In genomic region chr1:8712413-8713229, GRCh38 we compare ENCODE assay signal across 7 cellular contexts.
DNase-seq lines count a peak whose midpoint lies in the region; FAIRE-seq and TF ChIP-seq lines count a peak whose summit lies in the region.

No MANE protein-coding gene starts in this region.

- H3K4me3 ChIP-seq in esophagus squamous epithelium (no peak overlapping the region), neural progenitor cell (peak overlapping the region; percentile 17)

- H3K9me3 ChIP-seq in esophagus squamous epithelium: no peaks in the 10 kb centered on the region
- H3K9me3 ChIP-seq in neural progenitor cell (ENCODE audit: low read depth): no peaks in the 10 kb centered on the region

- intact Hi-C loops in esophagus squamous epithelium (cut with DNase I): no loop called here

- no peak for TF ChIP-seq CTCF in esophagus squamous epithelium (IDR thresholded peaks at IDR 0.05)
- TF ChIP-seq CTCF in neural progenitor cell (IDR thresholded peaks at IDR 0.05): no peak

- no peak overlapping the region for H3K9ac ChIP-seq in neural progenitor cell

- no peaks in the 10 kb centered on the region for H3K9me3 Mint-ChIP-seq in neural progenitor cell

- H3K27me3 ChIP-seq in esophagus squamous epithelium (no peaks in the 10 kb centered on the region), neural progenitor cell (no peaks in the 10 kb centered on the region)

- H3K36me3 Mint-ChIP-seq in neural progenitor cell: peaks cover 14% of the 10 kb centered on the region

- H3F3A ChIP-seq in neural progenitor cell (ENCODE audit: low read depth): peaks cover 15% of the 10 kb centered on the region

- H2AFZ ChIP-seq in neural progenitor cell (replicated peaks): no peak overlapping the region

- peaks cover 100% of the 10 kb centered on the region for H3K79me2 ChIP-seq in neural progenitor cell (ENCODE audit: low read depth)

- H4K20me1 ChIP-seq in neural progenitor cell (ENCODE audit: low read depth): peaks cover 51% of the 10 kb centered on the region

- no peaks in the 10 kb centered on the region for H3K36me3 ChIP-seq in esophagus squamous epithelium
- no peaks in the 10 kb centered on the region for H3K36me3 ChIP-seq in neural progenitor cell

- WGBS in esophagus squamous epithelium, 2 donors: 4 to 17% methylated on average over 5 of the region's 5 CpGs

- peak overlapping the region; percentile 59 for H3K4me2 ChIP-seq in neural progenitor cell

- TF ChIP-seq POLR2A in GM12892 (IDR thresholded peaks at IDR 0.05; ENCODE audit: low read depth, low read length) (no peak), esophagus squamous epithelium (IDR thresholded peaks at IDR 0.05) (no peak)

- H3K4me1 Mint-ChIP-seq in neural progenitor cell: peaks cover 46% of the 10 kb centered on the region

- H3K4me1 ChIP-seq in esophagus squamous epithelium: peaks cover 14 to 25% (median 15%) of the 10 kb centered on the region in 3 donors
- H3K4me1 ChIP-seq in neural progenitor cell: peaks cover 18% of the 10 kb centered on the region

- H3K27ac Mint-ChIP-seq in neural progenitor cell: peak overlapping the region; percentile 96

- H3K4me3 Mint-ChIP-seq in neural progenitor cell: peak overlapping the region; percentile 43

- DNase-seq in GM12892 (ENCODE audit: insufficient read length) (no peak), NCI-H1436 treated with DMSO at 0.1 percent for 48 hours (lab: John Stamatoyannopoulos, UW) (peak; percentile 53), SW480 (ENCODE audit: low spot score) (peak; percentile 34), esophagus squamous epithelium (lab: John Stamatoyannopoulos, UW) (no peak), neural progenitor cell (ENCODE audit: low spot score) (peak; percentile 42)
- DNase-seq in stimulated activated CD4-positive, alpha-beta T cell treated with anti-CD3 and anti-CD28 coated beads, Interleukin-4, amount 100 ng/mL, for 4 hours: no peak
- DNase-seq in activated CD8-positive, alpha-beta memory T cell treated with anti-CD3 and anti-CD28 coated beads, Interleukin-2, amount 50 U/mL, for 48 hours: no peak

- FAIRE-seq in GM12892 (lab: Jason Lieb, UNC): peak; percentile 51

- H3K27me3 Mint-ChIP-seq in neural progenitor cell (ENCODE audit: insufficient read depth, low read depth): peaks cover 2% of the 10 kb centered on the region

- H3K27ac ChIP-seq in esophagus squamous epithelium (peak overlapping the region in 3 of 4 donors; percentile 54 to 67 (median 57)), neural progenitor cell (peak overlapping the region; percentile 11)

Comparison
In these comparisons a context has a peak if more than half of its experiments do, and no peak if none do; other contexts are left out.
1. DNase-seq: peak in NCI-H1436 treated with DMSO at 0.1 percent for 48 hours (single experiment), SW480 (single experiment) and neural progenitor cell (single experiment); none in GM12892 (single experiment), esophagus squamous epithelium (single experiment), stimulated activated CD4-positive, alpha-beta T cell treated with anti-CD3 and anti-CD28 coated beads, Interleukin-4, amount 100 ng/mL, for 4 hours (0 of 2) and activated CD8-positive, alpha-beta memory T cell treated with anti-CD3 and anti-CD28 coated beads, Interleukin-2, amount 50 U/mL, for 48 hours (single experiment).